In genomic region chr1:201783067-201783466, GRCh38 we compare ENCODE assay signal across 31 cellular contexts. TPM values are rescaled to one million over a fixed set of nuclear protein-coding genes. Genes with fewer than 3 reads are reported as not detected.
DNase-seq lines count a peak whose midpoint lies in the region; ATAC-seq, FAIRE-seq and TF ChIP-seq lines count a peak whose summit lies in the region.
"Had no signal": no experiment of that assay in that cellular context is flagged by ENCODE, and none has a peak within 500 bp of the region (broad histone marks: within the 10 kb centered on the region; RNA-seq: fewer than 3 reads in every experiment).

No MANE protein-coding gene starts in this region.

- H3K79me2 ChIP-seq in K562 (ENCODE audit: control insufficient read depth, insufficient read depth, low read length) (no peaks in the 10 kb centered on the region), osteoblast (ENCODE audit: insufficient read depth, low read length) (peaks cover 35% of the 10 kb centered on the region)

- TF ChIP-seq RAD21 in Ishikawa (IDR thresholded peaks at IDR 0.05; ENCODE audit: low read depth) = no peak
- TF ChIP-seq RAD21 in K562 (CRISPR knock-in tag; conservative IDR thresholded peaks at IDR 0.05 in 1 of 2, IDR thresholded peaks at IDR 0.05 in 1 of 2) = no peak

- CTCF ChIA-PET in K562 (lab: Yijun Ruan, JAX; ENCODE audit: low intra/inter-chr PET ratio) = interaction anchor here (1.6 kb wide), 1 partner anchor 74 kb away, joined by 6 read pairs; no protein-coding TSS in a partner anchor

- TF ChIP-seq POLR2A in K562 (conservative IDR thresholded peaks at IDR 0.05) = no peak

- no peaks in the 10 kb centered on the region for H3K9me1 ChIP-seq in K562 (ENCODE audit: control insufficient read depth, insufficient read depth, low read length)

- TF ChIP-seq EP300 in Ishikawa (IDR thresholded peaks at IDR 0.05; ENCODE audit: borderline replicate concordance) (no peak), K562 (IDR thresholded peaks at IDR 0.05; ENCODE audit: low read length) (no peak)

- ATAC-seq in K562 (no peak), HG03039 (IDR thresholded peaks at IDR 0.05; ENCODE audit: unreplicated experiment) (no peak)
- ATAC-seq: activated CD8-positive, alpha-beta T cell treated with anti-CD3 and anti-CD28 coated beads, Interleukin-2, amount 10 ng/mL, durations not matched to agents 7 days and 5 days; esophagus mucosa; gastrocnemius medialis; naive thymus-derived CD8-positive, alpha-beta T cell; right cardiac atrium; T-cell had no signal

- H3K9ac ChIP-seq in K562 (ENCODE audit: insufficient read depth in 1 of 2, low read depth in 2 of 2, low read length in 2 of 2) = no peak overlapping the region

- H3K27me3 ChIP-seq in K562 (ENCODE audit: control insufficient read depth in 2 of 2, insufficient read depth in 2 of 2, low read length in 2 of 2) (peaks cover 0 to 15% of the 10 kb centered on the region in 2 experiments; a peak in 2 of 5 replicates), osteoblast (ENCODE audit: insufficient read depth, low read length) (no peaks in the 10 kb centered on the region), BE2C (no peaks in the 10 kb centered on the region)
- H3K27me3 ChIP-seq: colonic mucosa, gastrocnemius medialis, ovary, SJCRH30, testis had no signal

- TF ChIP-seq CTCF in K562 (IDR thresholded peaks at IDR 0.05 in 2 of 3, conservative IDR thresholded peaks at IDR 0.05 in 1 of 3; ENCODE audit: insufficient read depth in 2 of 3, low read depth in 1 of 3, low read length in 3 of 3) (no peak), osteoblast (IDR thresholded peaks at IDR 0.05; ENCODE audit: extremely low read depth, low read depth, low read length) (no peak), BE2C (IDR thresholded peaks at IDR 0.05; ENCODE audit: low read depth, low read length) (no peak)

- WGBS in K562 (ENCODE audit: insufficient coverage, low coverage, missing lambda C conversion rate) = 30% methylated on average over 2 of the region's 2 CpGs

- in situ Hi-C loops in K562 (cut with MboI) = loop anchor here (5.0 kb wide), 1 partner anchor 226 kb away; no protein-coding TSS in a partner anchor

- intact Hi-C loops in K562 (cut with micrococcal nuclease) = no loop called here

- no peak for FAIRE-seq in K562 (lab: Jason Lieb, UNC)
- FAIRE-seq: D721Med, GM19239, islet of Langerhans, TTC549 had no signal

- H3K4me3 ChIP-seq in K562 = no peak overlapping the region
- H3K4me3 ChIP-seq in osteoblast (ENCODE audit: insufficient read depth, low read length) = no peak overlapping the region
- H3K4me3 ChIP-seq in BE2C (ENCODE audit: low read depth, low read length) = no peak overlapping the region
- H3K4me3 ChIP-seq: colonic mucosa, gastrocnemius medialis, ovary, SJCRH30, testis had no signal

- H3K9me3 ChIP-seq in K562 (replicated peaks; ENCODE audit: control insufficient read depth, insufficient read depth, low read depth, low read length) = no peaks in the 10 kb centered on the region
- H3K9me3 ChIP-seq in osteoblast (ENCODE audit: low read depth, low read length) = no peaks in the 10 kb centered on the region
- H3K9me3 ChIP-seq in BE2C = no peaks in the 10 kb centered on the region
- H3K9me3 ChIP-seq: colonic mucosa, gastrocnemius medialis, ovary, SJCRH30, testis had no signal

- H2AFZ ChIP-seq in K562 (ENCODE audit: low read depth, low read length) = no peak overlapping the region
- no peak overlapping the region for H2AFZ ChIP-seq in osteoblast (ENCODE audit: low read length)

- no peak overlapping the region for H3K4me2 ChIP-seq in K562 (ENCODE audit: insufficient read depth, low read length)
- H3K4me2 ChIP-seq in osteoblast (ENCODE audit: insufficient read depth, low read length) = no peak overlapping the region

- peak; percentile 38 for DNase-seq in NCI-H526 treated with DMSO at 0.1 percent for 48 hours (lab: John Stamatoyannopoulos, UW)
- no peak for DNase-seq in K562 (ENCODE audit: extremely low read depth in 1 of 4, low spot score in 3 of 4)
- no peak for DNase-seq in osteoblast (ENCODE audit: insufficient read length, low spot score, missing footprints)
- no peak for DNase-seq in BE2C
- DNase-seq in NCI-H1092 treated with DMSO at 0.1 percent for 48 hours (lab: John Stamatoyannopoulos, UW) = no peak
- DNase-seq: activated CD4-positive, alpha-beta T cell treated with anti-CD3 and anti-CD28 coated beads for 1 hour; activated CD8-positive, alpha-beta T cell treated with anti-CD3 and anti-CD28 coated beads, Interleukin-2, amount 10 ng/mL, durations not matched to agents 7 days and 5 days; activated gamma-delta T cell; activated T-cell treated with anti-CD3 and anti-CD28 coated beads for 4 hours; CD4-positive, CD25-positive, alpha-beta regulatory T cell; colonic mucosa; gastrocnemius medialis; midbrain; naive thymus-derived CD8-positive, alpha-beta T cell; NCI-H1105 treated with DMSO at 0.1 percent for 48 hours; OCI-M1; ovary; SJCRH30; stimulated activated CD4-positive, alpha-beta T cell treated with anti-CD3 and anti-CD28 coated beads, Interleukin-12 subunit alpha, Interleukin-12 subunit beta, amount 100 ng/mL, for 4 hours; stimulated activated CD4-positive, alpha-beta T cell treated with anti-CD3 and anti-CD28 coated beads, Interleukin-4, amount 100 ng/mL, for 4 hours; stimulated activated naive CD4-positive, alpha-beta T cell; T-cell; testis had no signal

- H3K36me3 ChIP-seq in K562 (ENCODE audit: control insufficient read depth, insufficient read depth, low read length) (peaks cover 23% of the 10 kb centered on the region; the same call in 1 of the 3 replicates), osteoblast (ENCODE audit: insufficient read depth, low read length) (peaks cover 76% of the 10 kb centered on the region), BE2C (peaks cover 19% of the 10 kb centered on the region)
- H3K36me3 ChIP-seq: gastrocnemius medialis, ovary had no signal

- H4K20me1 ChIP-seq in K562 (replicated peaks; ENCODE audit: control insufficient read depth, insufficient read depth, low read length) (no peaks in the 10 kb centered on the region), osteoblast (ENCODE audit: insufficient read depth, low read length) (no peaks in the 10 kb centered on the region)

- BruUV-seq in K562 (replicated peaks; lab: Mats Ljungman, UMichigan) = no TSS peak

- H3K27ac ChIP-seq in K562 (ENCODE audit: extremely low read depth, low read depth, low read length) (no peak overlapping the region), osteoblast (ENCODE audit: low read depth, low read length) (peak overlapping the region; percentile 23)
- H3K27ac ChIP-seq: colonic mucosa, gastrocnemius medialis, ovary, SJCRH30, testis had no signal

- peaks cover 0 to 6% of the 10 kb centered on the region in 2 experiments; a peak in 1 of 5 replicates for H3K4me1 ChIP-seq in K562 (replicated peaks in 1 of 2; ENCODE audit: control insufficient read depth in 2 of 2, insufficient read depth in 2 of 2, low read length in 2 of 2)
- H3K4me1 ChIP-seq in osteoblast (ENCODE audit: insufficient read depth, low read length) = peaks cover 29% of the 10 kb centered on the region
- no peaks in the 10 kb centered on the region for H3K4me1 ChIP-seq in BE2C
- H3K4me1 ChIP-seq: colonic mucosa, SJCRH30 had no signal

- POLR2A ChIA-PET in K562 (lab: Yijun Ruan, JAX) = interaction anchor here (0.6 to 1.8 kb wide), 5 partner anchors 8 to 98 kb away, joined by 3 to 13 read pairs (median 3); no protein-coding TSS in a partner anchor

TF ChIP-seq in Ishikawa, 13 proteins besides CTCF, POLR2A, EP300 and RAD21:
- TF ChIP-seq FOXM1 (IDR thresholded peaks at IDR 0.05; ENCODE audit: borderline replicate concordance, low read depth) (no peak), CEBPB (IDR thresholded peaks at IDR 0.05) (0 out of 2 replicates have a peak, but pooled peaks have one; percentile 32)

TF ChIP-seq in K562, 482 proteins besides CTCF, POLR2A, EP300 and RAD21 (continues in another document):
- TF ChIP-seq CEBPB (tag; IDR thresholded peaks at IDR 0.05) = peak; percentile 72
- no peak for TF ChIP-seq RB1 (IDR thresholded peaks at IDR 0.05; ENCODE audit: low read depth)
- no peak for TF ChIP-seq NCOA6 (IDR thresholded peaks at IDR 0.05)
- peak; percentile 44 for TF ChIP-seq TCF3 (CRISPR knock-in tag; IDR thresholded peaks at IDR 0.05)
- no peak for TF ChIP-seq NR1H2 (CRISPR knock-in tag; IDR thresholded peaks at IDR 0.05)
- TF ChIP-seq PREB (CRISPR knock-in tag; IDR thresholded peaks at IDR 0.05) = no peak
- no peak for TF ChIP-seq BRD4 (IDR thresholded peaks at IDR 0.05)
- TF ChIP-seq SPI1 (IDR thresholded peaks at IDR 0.05; ENCODE audit: borderline replicate concordance, low read depth, low read length) = no peak
- no peak for TF ChIP-seq MTA3 (IDR thresholded peaks at IDR 0.05; ENCODE audit: borderline replicate concordance)
- TF ChIP-seq KAT7 (CRISPR knock-in tag; IDR thresholded peaks at IDR 0.05; ENCODE audit: borderline replicate concordance) = no peak

RNA-seq across cellular contexts. Expression of gene IPO9, which starts 45.9 kb away (rescaled TPM):
- 97.9 and 100 TPM in 2 replicates for total RNA-seq in K562 (2011; cell fraction: chromatin; rRNA removed; ENCODE audit: low replicate concordance)
- total RNA-seq in K562 (2011; cell fraction: nucleolus; rRNA removed) = 46.0 and 50.0 TPM in 2 replicates
- total RNA-seq in K562 (2011; cell fraction: nucleoplasm; rRNA removed) = 63.2 and 72.2 TPM in 2 replicates
- total RNA-seq in K562 (2014; rRNA removed) = 37.2 and 38.8 TPM in 2 replicates
- 27.9 and 33.2 TPM in 2 replicates for total RNA-seq in K562 (2014; rRNA removed; fragmentation: Illumina TruSeq; extraction: Trizol)
- 35.8 and 36.4 TPM in 2 replicates for total RNA-seq in K562 (2015; rRNA removed; fragmentation: Illumina TruSeq; extraction: Trizol)
- 75.0 and 82.2 TPM in 2 replicates for total RNA-seq in K562 (2021)
- 61.7 and 78.6 TPM in 2 replicates for polyA plus RNA-seq in K562 (2011; rRNA removed)
- 42.7 and 44.2 TPM in 2 replicates for polyA plus RNA-seq in K562 (2011; cell fraction: cytosol; rRNA removed)
- 109 and 150 TPM in 2 replicates for polyA plus RNA-seq in K562 (2011; cell fraction: nucleus; rRNA removed)
- polyA plus RNA-seq in K562 (2012) = 41.1 and 44.6 TPM in 2 replicates
- polyA plus RNA-seq in K562 (2014; fragmentation: Illumina TruSeq; extraction: Trizol) = 47.9 and 59.2 TPM in 2 replicates
- polyA plus RNA-seq in K562 (2014; fragmentation: Nextera tagmentation; extraction: Ambion mirVana) = 10 to 100 TPM; 28.1 to 49.6 TPM
- 43.9 and 48.3 TPM in 2 replicates for polyA plus RNA-seq in K562 (2014; rRNA removed)
- 56.5 and 76.0 TPM in 2 replicates for polyA minus RNA-seq in K562 (2011; rRNA and poly(A)+ RNA removed)
- polyA minus RNA-seq in K562 (2011; cell fraction: cytosol; rRNA and poly(A)+ RNA removed) = 28.3 and 31.7 TPM in 2 replicates
- 32.9 and 42.8 TPM in 2 replicates for polyA minus RNA-seq in K562 (2011; cell fraction: nucleus; rRNA and poly(A)+ RNA removed)
- 26.1 and 26.8 TPM in 2 replicates for total RNA-seq in osteoblast
- 39.1 TPM for polyA plus RNA-seq in BE2C (2012; ENCODE audit: insufficient read depth, insufficient read length, low read depth)
